13 cellular contexts compared by ENCODE assay signal in genomic region chr12:124852911-124853441, GRCh38. TPM values are rescaled to one million over a fixed set of nuclear protein-coding genes. Genes with fewer than 3 reads are reported as not detected.
DNase-seq lines count a peak whose midpoint lies in the region; ATAC-seq and TF ChIP-seq lines count a peak whose summit lies in the region.
"Had no signal": no experiment of that assay in that cellular context is flagged by ENCODE, and none has a peak within 500 bp of the region (broad histone marks: within the 10 kb centered on the region; RNA-seq: fewer than 3 reads in every experiment).

No MANE protein-coding gene starts in this region.

- H3K36me3 Mint-ChIP-seq in progenitor cell of endocrine pancreas (ENCODE audit: insufficient read depth) (no peaks in the 10 kb centered on the region), glutamatergic neuron (ENCODE audit: unreplicated experiment) (peaks cover 3% of the 10 kb centered on the region), chondrocyte (ENCODE audit: low read depth) (no peaks in the 10 kb centered on the region)

- H3K4me1 Mint-ChIP-seq in progenitor cell of endocrine pancreas (ENCODE audit: low read depth) (peaks cover 15% of the 10 kb centered on the region), glutamatergic neuron (ENCODE audit: low read depth, unreplicated experiment) (peaks cover 4% of the 10 kb centered on the region), chondrocyte (ENCODE audit: low read depth) (peaks cover 9% of the 10 kb centered on the region)

- no peak for TF ChIP-seq CTCF in NB4 (IDR thresholded peaks at IDR 0.05; ENCODE audit: low read depth, low read length)
- TF ChIP-seq CTCF in progenitor cell of endocrine pancreas (IDR thresholded peaks at IDR 0.05; ENCODE audit: unreplicated experiment) = no peak
- TF ChIP-seq CTCF in glutamatergic neuron (IDR thresholded peaks at IDR 0.05; ENCODE audit: partially characterized antibody, unreplicated experiment) = no peak
- TF ChIP-seq CTCF in chondrocyte (IDR thresholded peaks at IDR 0.05) = no peak

- ATAC-seq in HG03354 (IDR thresholded peaks at IDR 0.05; ENCODE audit: poor library complexity, severe bottlenecking, unreplicated experiment) (no peak), HG03039 (IDR thresholded peaks at IDR 0.05; ENCODE audit: unreplicated experiment) (no peak)
- ATAC-seq: activated T-cell treated with anti-CD3 and anti-CD28 coated beads, Interleukin-2, amount 50 U/mL, for 72 hours had no signal

- H3K4me3 ChIP-seq in NB4 (ENCODE audit: low read depth, low read length) = peak overlapping the region; percentile 22

- H3K9me3 Mint-ChIP-seq in progenitor cell of endocrine pancreas (ENCODE audit: low read depth) = no peaks in the 10 kb centered on the region
- H3K9me3 Mint-ChIP-seq in glutamatergic neuron (ENCODE audit: unreplicated experiment) = peaks cover 2% of the 10 kb centered on the region
- H3K9me3 Mint-ChIP-seq in chondrocyte (ENCODE audit: low read depth) = no peaks in the 10 kb centered on the region
- H3K9me3 Mint-ChIP-seq: activated T-cell treated with anti-CD3 and anti-CD28 coated beads, Interleukin-2, amount 50 U/mL, for 72 hours; naive B cell had no signal

- H3K4me3 Mint-ChIP-seq in progenitor cell of endocrine pancreas (ENCODE audit: low read depth) = no peak overlapping the region
- no peak overlapping the region for H3K4me3 Mint-ChIP-seq in glutamatergic neuron (ENCODE audit: unreplicated experiment)
- no peak overlapping the region for H3K4me3 Mint-ChIP-seq in chondrocyte (ENCODE audit: unreplicated experiment)
- H3K4me3 Mint-ChIP-seq: activated T-cell treated with anti-CD3 and anti-CD28 coated beads, Interleukin-2, amount 50 U/mL, for 72 hours; naive B cell had no signal

- TF ChIP-seq POLR2A in NB4 (IDR thresholded peaks at IDR 0.05; ENCODE audit: extremely low read depth, insufficient read length) = no peak

- peak overlapping the region; percentile 64 for H3K27ac Mint-ChIP-seq in progenitor cell of endocrine pancreas
- no peak overlapping the region for H3K27ac Mint-ChIP-seq in glutamatergic neuron (ENCODE audit: unreplicated experiment)
- H3K27ac Mint-ChIP-seq in chondrocyte (ENCODE audit: unreplicated experiment) = no peak overlapping the region
- H3K27ac Mint-ChIP-seq: activated T-cell treated with anti-CD3 and anti-CD28 coated beads, Interleukin-2, amount 50 U/mL, for 72 hours had no signal

- DNase-seq in CD1c-positive myeloid dendritic cell (ENCODE audit: extremely low spot score) (peak; percentile 39), NB4 (ENCODE audit: low read depth) (peak; percentile 65), foreskin melanocyte (peak; percentile 73), progenitor cell of endocrine pancreas (ENCODE audit: low spot score, unreplicated experiment) (no peak), glutamatergic neuron (no peak), chondrocyte (ENCODE audit: low spot score) (no peak)
- DNase-seq: activated T-cell treated with anti-CD3 and anti-CD28 coated beads, Interleukin-2, amount 50 U/mL, for 72 hours; kidney glomerular epithelial cell; naive B cell; NCI-H2081; stimulated activated CD4-positive, alpha-beta T cell treated with anti-CD3 and anti-CD28 coated beads, Interleukin-2, amount 100 ng/mL, for 48 hours had no signal

- peaks cover 11% of the 10 kb centered on the region for H3K27me3 Mint-ChIP-seq in progenitor cell of endocrine pancreas
- peaks cover 6% of the 10 kb centered on the region for H3K27me3 Mint-ChIP-seq in glutamatergic neuron (ENCODE audit: unreplicated experiment)
- no peaks in the 10 kb centered on the region for H3K27me3 Mint-ChIP-seq in chondrocyte (ENCODE audit: low read depth)
- H3K27me3 Mint-ChIP-seq: naive B cell had no signal

RNA-seq across cellular contexts. Expression of gene SCARB1, which starts 10.7 kb away (rescaled TPM):
- total RNA-seq in progenitor cell of endocrine pancreas (20.6 and 21.5 TPM in 2 replicates), glutamatergic neuron (ENCODE audit: unreplicated experiment) (25.1 TPM), chondrocyte (20.1 to 30.0 TPM (median 20.4 TPM) in 3 replicates)

Comparison
In these comparisons a context has a peak if more than half of its experiments do, and no peak if none do; other contexts are left out.
1. DNase-seq: peak in CD1c-positive myeloid dendritic cell (single experiment), NB4 (single experiment) and foreskin melanocyte (single experiment); none in progenitor cell of endocrine pancreas (single experiment), glutamatergic neuron (single experiment) and chondrocyte (single experiment).